ENCODE assay signal across 8 cellular contexts in genomic region chr1:74689800-74690696, GRCh38. TPM values are rescaled to one million over a fixed set of nuclear protein-coding genes. Genes with fewer than 3 reads are reported as not detected.
DNase-seq lines count a peak whose midpoint lies in the region; ATAC-seq and TF ChIP-seq lines count a peak whose summit lies in the region.

No MANE protein-coding gene starts in this region.

- ATAC-seq in GM21786 (IDR thresholded peaks at IDR 0.05; ENCODE audit: unreplicated experiment) = peak; percentile 81
- peak in 1 of 2 donors; percentile 71 for ATAC-seq in lower lobe of right lung
- ATAC-seq in thoracic aorta (ENCODE audit: insufficient number of reproducible peaks, low FRiP score, low read depth) = no peak

- TF ChIP-seq POLR2A in NB4 (IDR thresholded peaks at IDR 0.05; ENCODE audit: extremely low read depth, insufficient read length) = no peak

- DNase-seq in activated T-cell treated with anti-CD3 and anti-CD28 coated beads for 24 hours (ENCODE audit: low read depth) (peak; percentile 14), NB4 (ENCODE audit: low read depth) (peak; percentile 63), SKM-1 (lab: John Stamatoyannopoulos, UW; ENCODE audit: unreplicated experiment) (peak; percentile 6), cerebellar cortex (ENCODE audit: low spot score) (peak; percentile 88), lower lobe of right lung (no peak), thoracic aorta (ENCODE audit: low spot score) (no peak)
- DNase-seq in activated T-cell treated with anti-CD3 and anti-CD28 coated beads, Interleukin-2, amount 50 U/mL, for 1 hour = no peak

- no peaks in the 10 kb centered on the region for H3K36me3 ChIP-seq in lower lobe of right lung
- no peaks in the 10 kb centered on the region for H3K36me3 ChIP-seq in thoracic aorta

- H3K27ac ChIP-seq in lower lobe of right lung (no peak overlapping the region), thoracic aorta (no peak overlapping the region)

- intact Hi-C loops in lower lobe of right lung (cut with DNase I) = no loop called here

- no peaks in the 10 kb centered on the region for H3K4me1 ChIP-seq in lower lobe of right lung
- H3K4me1 ChIP-seq in thoracic aorta (ENCODE audit: control insufficient read depth in 1 of 2, low read depth in 2 of 2) = no peaks in the 10 kb centered on the region

- peak; percentile 49 for TF ChIP-seq CTCF in NB4 (IDR thresholded peaks at IDR 0.05; ENCODE audit: low read depth, low read length)
- TF ChIP-seq CTCF in lower lobe of right lung (IDR thresholded peaks at IDR 0.05) = peak; percentile 77
- TF ChIP-seq CTCF in thoracic aorta (IDR thresholded peaks at IDR 0.05) = peak; percentile 73

- H3K4me3 ChIP-seq in NB4 (ENCODE audit: low read depth, low read length) = no peak overlapping the region
- no peak overlapping the region for H3K4me3 ChIP-seq in lower lobe of right lung
- H3K4me3 ChIP-seq in thoracic aorta = no peak overlapping the region

- H3K9me3 ChIP-seq in lower lobe of right lung (no peaks in the 10 kb centered on the region), thoracic aorta (no peaks in the 10 kb centered on the region)

- H3K27me3 ChIP-seq in lower lobe of right lung (ENCODE audit: low read depth) (no peaks in the 10 kb centered on the region), thoracic aorta (replicated peaks; ENCODE audit: insufficient read depth) (no peaks in the 10 kb centered on the region)

RNA-seq across cellular contexts. Expression of gene ERICH3, which starts 16.5 kb away (rescaled TPM):
- total RNA-seq in lower lobe of right lung (8.1 TPM), thoracic aorta (not detected)

RNA-seq across cellular contexts. Expression of gene CRYZ, which starts 42.8 kb away (rescaled TPM):
- 34.8 TPM for total RNA-seq in lower lobe of right lung
- 10 to 100 TPM; 12.6 to 36.0 TPM for total RNA-seq in thoracic aorta

RNA-seq across cellular contexts. Expression of gene TYW3, which starts 42.9 kb away (rescaled TPM):
- total RNA-seq in lower lobe of right lung (21.6 TPM), thoracic aorta (10 to 100 TPM; 13.3 to 16.4 TPM)

Comparison
In these comparisons a context has a peak if more than half of its experiments do, and no peak if none do; other contexts are left out.
1. DNase-seq: peak in activated T-cell treated with anti-CD3 and anti-CD28 coated beads for 24 hours (single experiment), NB4 (single experiment), SKM-1 (single experiment) and cerebellar cortex (single experiment); none in activated T-cell treated with anti-CD3 and anti-CD28 coated beads, Interleukin-2, amount 50 U/mL, for 1 hour (single experiment), lower lobe of right lung (single experiment) and thoracic aorta (single experiment).
2. Peak in every context shown above with its lines, with median percentiles within 50 percentile points of each other: CTCF ChIP-seq.